In the genomic region with DNA sequence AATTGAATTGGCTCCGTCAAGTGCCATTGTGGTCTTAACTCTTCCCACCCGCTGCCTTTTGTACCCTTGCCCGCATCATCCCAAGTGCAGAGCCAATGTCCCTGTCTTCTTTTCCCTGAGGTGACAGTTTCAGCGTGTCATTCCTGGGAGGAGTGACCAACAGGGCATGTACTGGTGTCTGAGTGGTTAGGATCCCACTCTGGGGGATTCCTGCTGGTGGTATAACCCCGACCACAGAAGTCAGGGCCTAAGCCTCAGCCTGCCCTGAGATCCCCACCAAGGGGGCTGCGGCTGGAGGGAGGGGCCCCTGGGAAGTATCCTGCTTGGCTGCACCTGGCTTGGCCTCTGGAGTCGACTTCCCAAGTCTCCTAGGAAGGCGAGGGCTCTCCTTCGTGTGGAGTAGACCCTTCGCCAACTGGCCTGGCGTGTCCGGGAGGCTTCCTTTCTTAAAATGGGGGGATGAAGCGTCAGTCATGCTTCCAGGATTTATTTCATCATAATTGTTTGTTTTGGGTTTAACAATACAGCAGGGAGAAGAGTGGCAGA, we compare ENCODE assay signal across 13 cellular contexts. TPM values are rescaled to one million over a fixed set of nuclear protein-coding genes. Genes with fewer than 3 reads are reported as not detected.
A peak's percentile ranks its signal among the peaks of the same experiment; 100 is the strongest.
DNase-seq lines count a peak whose midpoint lies in the region; ATAC-seq and TF ChIP-seq lines count a peak whose summit lies in the region.
"Had no signal": no experiment of that assay in that cellular context is flagged by ENCODE, and none has a peak within 500 bp of the region (broad histone marks: within the 10 kb centered on the region; RNA-seq: fewer than 3 reads in every experiment).

No MANE protein-coding gene starts in this region.

- H3K27ac ChIP-seq in C4-2B (peak overlapping the region; percentile 27), angular gyrus (ENCODE audit: low read depth, low read length) (peak overlapping the region; percentile 85), right cardiac atrium (ENCODE audit: low read length) (peak overlapping the region; percentile 53), smooth muscle cell (ENCODE audit: low read depth) (peak overlapping the region; percentile 64)

- H2AFZ ChIP-seq in smooth muscle cell (ENCODE audit: low read depth) = no peak overlapping the region

- H3K27me3 Mint-ChIP-seq in activated T-cell treated with anti-CD3 and anti-CD28 coated beads, Interleukin-2, amount 50 U/mL, for 4 hours (ENCODE audit: low read depth) = no peaks in the 10 kb centered on the region
- peaks cover 15% of the 10 kb centered on the region for H3K27me3 Mint-ChIP-seq in activated naive CD4-positive, alpha-beta T cell treated with anti-CD3 and anti-CD28 coated beads, Interleukin-2, amount 10 ng/mL, durations not matched to agents 7 days and 5 days
- H3K27me3 Mint-ChIP-seq: activated CD4-positive, alpha-beta T cell treated with anti-CD3 and anti-CD28 coated beads for 36 hours; activated T-cell treated with anti-CD3 and anti-CD28 coated beads, Interleukin-2, amount 50 U/mL, for 24 hours had no signal

- H3K36me3 ChIP-seq in smooth muscle cell (ENCODE audit: low read depth) (no peaks in the 10 kb centered on the region), MG63 (peaks cover 99% of the 10 kb centered on the region)

- H3F3A ChIP-seq in smooth muscle cell (ENCODE audit: low read depth) = no peaks in the 10 kb centered on the region

- H3K79me2 ChIP-seq in smooth muscle cell (ENCODE audit: low read depth) = no peaks in the 10 kb centered on the region

- no peak overlapping the region for H3K4me3 Mint-ChIP-seq in activated T-cell treated with anti-CD3 and anti-CD28 coated beads, Interleukin-2, amount 50 U/mL, for 4 hours
- no peak overlapping the region for H3K4me3 Mint-ChIP-seq in activated naive CD4-positive, alpha-beta T cell treated with anti-CD3 and anti-CD28 coated beads, Interleukin-2, amount 10 ng/mL, durations not matched to agents 7 days and 5 days
- H3K4me3 Mint-ChIP-seq: activated CD4-positive, alpha-beta T cell treated with anti-CD3 and anti-CD28 coated beads for 36 hours; activated T-cell treated with anti-CD3 and anti-CD28 coated beads, Interleukin-2, amount 50 U/mL, for 24 hours; B cell; naive thymus-derived CD4-positive, alpha-beta T cell had no signal

- no peak overlapping the region for H3K9ac ChIP-seq in smooth muscle cell (ENCODE audit: low read depth)

- TF ChIP-seq CTCF in C4-2B (conservative IDR thresholded peaks at IDR 0.05) (no peak), smooth muscle cell (IDR thresholded peaks at IDR 0.05; ENCODE audit: borderline replicate concordance, insufficient read depth, poor library complexity, severe bottlenecking) (no peak)

- no peak for ATAC-seq in right cardiac atrium
- ATAC-seq in activated T-cell treated with anti-CD3 and anti-CD28 coated beads, Interleukin-2, amount 50 U/mL, for 4 hours = no peak
- ATAC-seq: activated CD4-positive, alpha-beta T cell treated with anti-CD3 and anti-CD28 coated beads for 36 hours; naive thymus-derived CD4-positive, alpha-beta T cell had no signal

- peak in 2 of 3 donors; percentile 54 to 57 for DNase-seq in right cardiac atrium
- no peak for DNase-seq in smooth muscle cell (lab: John Stamatoyannopoulos, UW; ENCODE audit: unreplicated experiment)
- no peak for DNase-seq in activated T-cell treated with anti-CD3 and anti-CD28 coated beads, Interleukin-2, amount 50 U/mL, for 4 hours
- DNase-seq in activated naive CD4-positive, alpha-beta T cell treated with anti-CD3 and anti-CD28 coated beads, Interleukin-2, amount 10 ng/mL, durations not matched to agents 7 days and 5 days = no peak
- no peak for DNase-seq in stimulated activated CD4-positive, alpha-beta T cell treated with anti-CD3 and anti-CD28 coated beads, Interleukin-1b, Interleukin-23, amount 100 ng/mL, for 48 hours
- DNase-seq in MG63 = no peak
- DNase-seq: activated CD4-positive, alpha-beta T cell treated with anti-CD3 and anti-CD28 coated beads for 36 hours; activated T-cell treated with anti-CD3 and anti-CD28 coated beads, Interleukin-2, amount 50 U/mL, for 24 hours; naive thymus-derived CD4-positive, alpha-beta T cell; SW 1271 had no signal

- H3K36me3 Mint-ChIP-seq in activated T-cell treated with anti-CD3 and anti-CD28 coated beads, Interleukin-2, amount 50 U/mL, for 4 hours (ENCODE audit: insufficient read depth) = no peaks in the 10 kb centered on the region
- no peaks in the 10 kb centered on the region for H3K36me3 Mint-ChIP-seq in activated naive CD4-positive, alpha-beta T cell treated with anti-CD3 and anti-CD28 coated beads, Interleukin-2, amount 10 ng/mL, durations not matched to agents 7 days and 5 days

- H4K20me1 ChIP-seq in smooth muscle cell (ENCODE audit: low read depth) = no peaks in the 10 kb centered on the region

- H3K4me3 ChIP-seq in right cardiac atrium (ENCODE audit: low read length) (no peak overlapping the region), smooth muscle cell (no peak overlapping the region), MG63 (no peak overlapping the region)

- no peak overlapping the region for H3K4me2 ChIP-seq in smooth muscle cell

- H3K27me3 ChIP-seq in right cardiac atrium (ENCODE audit: control insufficient read depth, insufficient read depth) = no peaks in the 10 kb centered on the region
- H3K27me3 ChIP-seq in smooth muscle cell (ENCODE audit: low read depth) = no peaks in the 10 kb centered on the region
- H3K27me3 ChIP-seq in MG63 = no peaks in the 10 kb centered on the region

- CTCF ChIA-PET in activated naive CD4-positive, alpha-beta T cell treated with anti-CD3 and anti-CD28 coated beads, Interleukin-2, amount 10 ng/mL, durations not matched to agents 7 days and 5 days (lab: Charles Lee) = no interaction called here

- intact Hi-C loops in right cardiac atrium (cut with DNase I) = no loop called here

- H3K9me3 ChIP-seq in right cardiac atrium (ENCODE audit: control insufficient read depth, low read length) = no peaks in the 10 kb centered on the region
- no peaks in the 10 kb centered on the region for H3K9me3 ChIP-seq in smooth muscle cell (replicated peaks; ENCODE audit: low read depth)
- no peaks in the 10 kb centered on the region for H3K9me3 ChIP-seq in MG63

- no peak overlapping the region for H3K27ac Mint-ChIP-seq in activated naive CD4-positive, alpha-beta T cell treated with anti-CD3 and anti-CD28 coated beads, Interleukin-2, amount 10 ng/mL, durations not matched to agents 7 days and 5 days
- H3K27ac Mint-ChIP-seq: activated CD4-positive, alpha-beta T cell treated with anti-CD3 and anti-CD28 coated beads for 36 hours; activated T-cell treated with anti-CD3 and anti-CD28 coated beads, Interleukin-2, amount 50 U/mL, for 24 hours; B cell; naive thymus-derived CD4-positive, alpha-beta T cell had no signal

- WGBS in right cardiac atrium = 74% methylated on average over 13 of the region's 13 CpGs
- 93% methylated on average over 13 of the region's 13 CpGs for WGBS in smooth muscle cell (ENCODE audit: low lambda C conversion rate)

- H3K9me3 Mint-ChIP-seq in activated T-cell treated with anti-CD3 and anti-CD28 coated beads, Interleukin-2, amount 50 U/mL, for 4 hours = no peaks in the 10 kb centered on the region
- no peaks in the 10 kb centered on the region for H3K9me3 Mint-ChIP-seq in activated naive CD4-positive, alpha-beta T cell treated with anti-CD3 and anti-CD28 coated beads, Interleukin-2, amount 10 ng/mL, durations not matched to agents 7 days and 5 days
- H3K9me3 Mint-ChIP-seq: activated T-cell treated with anti-CD3 and anti-CD28 coated beads, Interleukin-2, amount 50 U/mL, for 24 hours; naive thymus-derived CD4-positive, alpha-beta T cell had no signal

- no peaks in the 10 kb centered on the region for H3K4me1 Mint-ChIP-seq in activated T-cell treated with anti-CD3 and anti-CD28 coated beads, Interleukin-2, amount 50 U/mL, for 4 hours (ENCODE audit: low read depth)
- no peaks in the 10 kb centered on the region for H3K4me1 Mint-ChIP-seq in activated naive CD4-positive, alpha-beta T cell treated with anti-CD3 and anti-CD28 coated beads, Interleukin-2, amount 10 ng/mL, durations not matched to agents 7 days and 5 days

- peaks cover 77% of the 10 kb centered on the region for H3K4me1 ChIP-seq in right cardiac atrium (ENCODE audit: control insufficient read depth, insufficient read depth, low read length)
- H3K4me1 ChIP-seq in smooth muscle cell (ENCODE audit: low read depth) = peaks cover 20% of the 10 kb centered on the region

RNA-seq across cellular contexts. Expression of gene NFIX, which starts 40.6 kb away (rescaled TPM):
- total RNA-seq in right cardiac atrium (100 to 1,000 TPM; 123 to 168 (median 156) TPM), smooth muscle cell (2.3 TPM in 2 replicates)
- polyA plus RNA-seq in right cardiac atrium (67.4 TPM), smooth muscle cell (1.8 and 1.9 TPM in 2 replicates)
- 10 to 100 TPM; 11.1 to 20.4 (median 16.1) TPM for total RNA-seq in activated T-cell treated with anti-CD3 and anti-CD28 coated beads, Interleukin-2, amount 50 U/mL, for 4 hours
- total RNA-seq in MG63 (2014; rRNA removed; shearing (Covaris generic); ENCODE audit: low replicate concordance) = 53.9 and 78.0 TPM in 2 replicates

Comparison
In these comparisons a context has a peak if more than half of its experiments do, and no peak if none do; other contexts are left out.
1. H3K27ac ChIP-seq: peak in every context shown above with its lines; median percentile 85 in angular gyrus; 64 in smooth muscle cell; 53 in right cardiac atrium; 27 in C4-2B.
2. DNase-seq: peak in right cardiac atrium (2 of 3); none in smooth muscle cell (single experiment), activated T-cell treated with anti-CD3 and anti-CD28 coated beads, Interleukin-2, amount 50 U/mL, for 4 hours (single experiment), activated naive CD4-positive, alpha-beta T cell treated with anti-CD3 and anti-CD28 coated beads, Interleukin-2, amount 10 ng/mL, durations not matched to agents 7 days and 5 days (single experiment), stimulated activated CD4-positive, alpha-beta T cell treated with anti-CD3 and anti-CD28 coated beads, Interleukin-1b, Interleukin-23, amount 100 ng/mL, for 48 hours (single experiment) and MG63 (single experiment).